ENCODE assay signal across 1 cellular context in the genomic region with DNA sequence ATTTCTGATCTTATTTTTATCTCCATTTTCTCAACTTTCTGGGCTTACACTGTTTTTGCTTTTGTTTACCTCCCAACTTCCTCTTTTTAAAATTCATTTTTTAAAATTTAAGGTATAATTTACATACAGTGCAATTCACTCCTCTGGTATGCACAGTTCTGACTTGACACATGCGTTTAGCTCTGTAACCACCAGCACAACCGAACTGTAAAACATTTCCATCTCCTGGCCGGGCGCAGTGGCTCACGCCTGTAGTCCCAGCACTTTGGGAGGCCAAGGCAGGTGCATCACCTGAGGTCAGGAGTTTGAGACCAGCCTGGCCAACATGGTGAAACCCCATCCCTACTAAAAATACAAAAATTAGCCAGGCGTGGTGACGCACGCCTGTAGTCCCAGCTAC. TPM values are rescaled to one million over a fixed set of nuclear protein-coding genes. Genes with fewer than 3 reads are reported as not detected.
"Had no signal": no experiment of that assay in that cellular context is flagged by ENCODE, and none has a peak within 500 bp of the region (broad histone marks: within the 10 kb centered on the region; RNA-seq: fewer than 3 reads in every experiment).

No MANE protein-coding gene starts in this region.

RNA-seq across cellular contexts. Expression of a gene that starts 16.2 kb away (rescaled TPM):
- polyA plus RNA-seq: neural cell had no signal
